In genomic region chr13:50626031-50626643, GRCh38 we compare ENCODE assay signal across 16 cellular contexts.
DNase-seq lines count a peak whose midpoint lies in the region; ATAC-seq, FAIRE-seq and TF ChIP-seq lines count a peak whose summit lies in the region.
"Had no signal": no experiment of that assay in that cellular context is flagged by ENCODE, and none has a peak within 500 bp of the region (broad histone marks: within the 10 kb centered on the region; RNA-seq: fewer than 3 reads in every experiment).

No MANE protein-coding gene starts in this region.

- H3K27me3 Mint-ChIP-seq in activated B cell treated with CpG ODN at 0.5 μM for 24 hours = no peaks in the 10 kb centered on the region
- H3K27me3 Mint-ChIP-seq in activated CD4-positive, alpha-beta T cell treated with anti-CD3 and anti-CD28 coated beads, Interleukin-2, amount 10 ng/mL, durations not matched to agents 24 days and 14 days = peaks cover 17% of the 10 kb centered on the region
- H3K27me3 Mint-ChIP-seq in mesothelial cell of epicardium (ENCODE audit: low read depth) = peaks cover 1% of the 10 kb centered on the region

- H3K36me3 Mint-ChIP-seq in activated B cell treated with CpG ODN at 0.5 μM for 24 hours (ENCODE audit: low read depth) (no peaks in the 10 kb centered on the region), mesothelial cell of epicardium (peaks cover 1% of the 10 kb centered on the region)
- H3K36me3 Mint-ChIP-seq in activated CD4-positive, alpha-beta T cell treated with anti-CD3 and anti-CD28 coated beads, Interleukin-2, amount 10 ng/mL, durations not matched to agents 24 days and 14 days (ENCODE audit: low read depth) = no peaks in the 10 kb centered on the region

- H3K9me3 Mint-ChIP-seq in activated B cell treated with CpG ODN at 0.5 μM for 24 hours (peaks cover 3% of the 10 kb centered on the region), mesothelial cell of epicardium (no peaks in the 10 kb centered on the region)
- no peaks in the 10 kb centered on the region for H3K9me3 Mint-ChIP-seq in activated CD4-positive, alpha-beta T cell treated with anti-CD3 and anti-CD28 coated beads, Interleukin-2, amount 10 ng/mL, durations not matched to agents 24 days and 14 days

- FAIRE-seq in small intestine (lab: Jason Lieb, UNC) = no peak
- FAIRE-seq: urothelium cell line had no signal

- no peak overlapping the region for H3K4me3 Mint-ChIP-seq in activated B cell treated with CpG ODN at 0.5 μM for 24 hours
- H3K4me3 Mint-ChIP-seq in activated CD4-positive, alpha-beta T cell treated with anti-CD3 and anti-CD28 coated beads, Interleukin-2, amount 10 ng/mL, durations not matched to agents 24 days and 14 days = no peak overlapping the region
- no peak overlapping the region for H3K4me3 Mint-ChIP-seq in mesothelial cell of epicardium

- H3K36me3 ChIP-seq in MG63 = no peaks in the 10 kb centered on the region
- H3K36me3 ChIP-seq in small intestine (ENCODE audit: control insufficient read depth in 2 of 2, insufficient read depth in 2 of 2, low read length in 2 of 2) = no peaks in the 10 kb centered on the region
- H3K36me3 ChIP-seq: BE2C, gastrocnemius medialis had no signal

- H3K27me3 ChIP-seq in MG63 (no peaks in the 10 kb centered on the region), small intestine (ENCODE audit: control insufficient read depth in 2 of 2, insufficient read depth in 2 of 2, low read length in 2 of 2) (no peaks in the 10 kb centered on the region)
- H3K27me3 ChIP-seq: BE2C, gastrocnemius medialis had no signal

- 87 to 95% (median 94%) methylated on average over 3 of the region's 3 CpGs for WGBS in small intestine, 3 donors

- H3K4me1 Mint-ChIP-seq in activated B cell treated with CpG ODN at 0.5 μM for 24 hours (peaks cover 18% of the 10 kb centered on the region), mesothelial cell of epicardium (no peaks in the 10 kb centered on the region)
- H3K4me1 Mint-ChIP-seq in activated CD4-positive, alpha-beta T cell treated with anti-CD3 and anti-CD28 coated beads, Interleukin-2, amount 10 ng/mL, durations not matched to agents 24 days and 14 days = no peaks in the 10 kb centered on the region

- POLR2A ChIA-PET in activated B cell treated with CpG ODN at 0.5 μM for 24 hours (lab: Charles Lee) (interaction anchor here (0.7 kb wide), 3 partner anchors 24 to 187 kb away, joined by 3 to 10 read pairs (median 10); no protein-coding TSS in a partner anchor), GM10248 (lab: Yijun Ruan, JAX) (interaction anchor here (0.7 kb wide), 1 partner anchor 68 kb away, joined by 8 read pairs; no protein-coding TSS in a partner anchor)

- DNase-seq in AML-193 (lab: John Stamatoyannopoulos, UW) (peak; percentile 60 to 69), MG63 (peak; percentile 70), activated B cell treated with CpG ODN at 0.5 μM for 24 hours (no peak), iris pigment epithelial cell (ENCODE audit: low read depth) (peak; percentile 96), GM10248 (ENCODE audit: extremely low spot score) (no peak), mesothelial cell of epicardium (ENCODE audit: low spot score in 2 of 2, unreplicated experiment in 2 of 2) (no peak), small intestine (no peak)
- DNase-seq in activated CD4-positive, alpha-beta T cell treated with anti-CD3 and anti-CD28 coated beads, Interleukin-2, amount 10 ng/mL, durations not matched to agents 24 days and 14 days = no peak
- DNase-seq: activated naive CD4-positive, alpha-beta T cell treated with Interleukin-2 at 50 U/mL for 16 hours; BE2C; gastrocnemius medialis; GF-D8; NCI-H1417; NCI-H748 treated with DMSO at 0.1 percent for 48 hours; SW 1271 had no signal

- H3K27ac Mint-ChIP-seq in activated B cell treated with CpG ODN at 0.5 μM for 24 hours = no peak overlapping the region
- no peak overlapping the region for H3K27ac Mint-ChIP-seq in activated CD4-positive, alpha-beta T cell treated with anti-CD3 and anti-CD28 coated beads, Interleukin-2, amount 10 ng/mL, durations not matched to agents 24 days and 14 days
- no peak overlapping the region for H3K27ac Mint-ChIP-seq in mesothelial cell of epicardium

- no peak overlapping the region for H3K27ac ChIP-seq in small intestine (ENCODE audit: low read depth in 1 of 2, low read length in 1 of 2)
- H3K27ac ChIP-seq: gastrocnemius medialis had no signal

- H3K4me1 ChIP-seq in small intestine (ENCODE audit: control insufficient read depth in 2 of 2, insufficient read depth in 1 of 2, low read depth in 1 of 2, low read length in 1 of 2) = no peaks in the 10 kb centered on the region
- H3K4me1 ChIP-seq: BE2C, gastrocnemius medialis had no signal

- H3K4me3 ChIP-seq in MG63 = no peak overlapping the region
- no peak overlapping the region for H3K4me3 ChIP-seq in small intestine (ENCODE audit: low read depth in 1 of 2, low read length in 2 of 2)
- H3K4me3 ChIP-seq: gastrocnemius medialis had no signal

- TF ChIP-seq CTCF in activated B cell treated with CpG ODN at 0.5 μM for 24 hours (IDR thresholded peaks at IDR 0.05) = no peak
- TF ChIP-seq CTCF in GM10248 (IDR thresholded peaks at IDR 0.05; ENCODE audit: control extremely low read depth, extremely low read depth, low read depth, missing control alignments) = no peak
- TF ChIP-seq CTCF in mesothelial cell of epicardium (IDR thresholded peaks at IDR 0.05; ENCODE audit: unreplicated experiment) = no peak

- ATAC-seq in activated B cell treated with CpG ODN at 0.5 μM for 24 hours (ENCODE audit: low read depth) = peak; percentile 31
- ATAC-seq: gastrocnemius medialis had no signal

- no peaks in the 10 kb centered on the region for H3K9me3 ChIP-seq in MG63
- no peaks in the 10 kb centered on the region for H3K9me3 ChIP-seq in small intestine (ENCODE audit: control insufficient read depth, low read depth)
- H3K9me3 ChIP-seq: BE2C, gastrocnemius medialis had no signal

- CTCF ChIA-PET in activated B cell treated with CpG ODN at 0.5 μM for 24 hours (lab: Charles Lee) = no interaction called here
- CTCF ChIA-PET in GM10248 (lab: Yijun Ruan, JAX) = no interaction called here

- intact Hi-C loops in activated B cell treated with CpG ODN at 0.5 μM for 24 hours (cut with micrococcal nuclease) = no loop called here
- intact Hi-C loops in activated CD4-positive, alpha-beta T cell treated with anti-CD3 and anti-CD28 coated beads, Interleukin-2, amount 10 ng/mL, durations not matched to agents 24 days and 14 days (cut with micrococcal nuclease) = no loop called here

Comparison
In these comparisons a context has a peak if more than half of its experiments do, and no peak if none do; other contexts are left out.
1. DNase-seq: peak in AML-193 (2 of 2), MG63 (single experiment) and iris pigment epithelial cell (single experiment); none in activated B cell treated with CpG ODN at 0.5 μM for 24 hours (single experiment), activated CD4-positive, alpha-beta T cell treated with anti-CD3 and anti-CD28 coated beads, Interleukin-2, amount 10 ng/mL, durations not matched to agents 24 days and 14 days (single experiment), GM10248 (single experiment), mesothelial cell of epicardium (0 of 2) and small intestine (single experiment).